In genomic region chr12:55926738-55927587, GRCh38 we compare ENCODE assay signal across 8 cellular contexts. TPM values are rescaled to one million over a fixed set of nuclear protein-coding genes. Genes with fewer than 3 reads are reported as not detected.
A peak's percentile ranks its signal among the peaks of the same experiment; 100 is the strongest.
DNase-seq lines count a peak whose midpoint lies in the region; ATAC-seq and TF ChIP-seq lines count a peak whose summit lies in the region.

No MANE protein-coding gene starts in this region.

- H3K27me3 Mint-ChIP-seq in CD4-positive, CD25-positive, alpha-beta regulatory T cell: peaks cover 28% of the 10 kb centered on the region
- no peaks in the 10 kb centered on the region for H3K27me3 Mint-ChIP-seq in activated CD4-positive, alpha-beta memory T cell treated with anti-CD3 and anti-CD28 coated beads for 36 hours

- TF ChIP-seq CTCF in lower lobe of right lung (IDR thresholded peaks at IDR 0.05): peak; percentile 61

- peaks cover 28 to 62% (median 45%) of the 10 kb centered on the region in 4 donors for H3K4me1 Mint-ChIP-seq in CD4-positive, CD25-positive, alpha-beta regulatory T cell
- H3K4me1 Mint-ChIP-seq in activated CD4-positive, alpha-beta memory T cell treated with anti-CD3 and anti-CD28 coated beads for 36 hours (ENCODE audit: low read depth): peaks cover 43% of the 10 kb centered on the region

- POLR2A ChIA-PET in activated CD4-positive, alpha-beta memory T cell treated with anti-CD3 and anti-CD28 coated beads for 36 hours (lab: Charles Lee): interaction anchor here (0.9 to 4.3 kb wide), 10 partner anchors 9 to 197 kb away, joined by 3 to 27 read pairs (median 7); partner anchors contain the start of genes CD63, DNAJC14, ORMDL2 and RAB5B

- peak overlapping the region; percentile 92 for H3K27ac ChIP-seq in CD4-positive, CD25-positive, alpha-beta regulatory T cell (ENCODE audit: insufficient read depth, low read length, poor library complexity, severe bottlenecking)
- H3K27ac ChIP-seq in duodenal mucosa (ENCODE audit: low read depth, low read length): peak overlapping the region; percentile 98
- peak overlapping the region; percentile 98 for H3K27ac ChIP-seq in lower lobe of right lung

- CTCF ChIA-PET in activated CD4-positive, alpha-beta memory T cell treated with anti-CD3 and anti-CD28 coated beads for 36 hours (lab: Charles Lee): interaction anchor here (0.6 to 9.8 kb wide), 16 partner anchors 9 to 201 kb away, joined by 3 to 87 read pairs (median 4); partner anchors contain the start of genes DNAJC14, ESYT1, MMP19 and ORMDL2

- H3K9ac ChIP-seq in duodenal mucosa (ENCODE audit: low read depth in 1 of 2, low read length in 2 of 2): peak overlapping the region; percentile 98 to 100

- peak; percentile 86 to 98 (median 87) for DNase-seq in CD4-positive, CD25-positive, alpha-beta regulatory T cell
- DNase-seq in NCI-H82 (lab: John Stamatoyannopoulos, UW) (peak; percentile 95), lower lobe of right lung (peak; percentile 90)
- peak; percentile 96 for DNase-seq in activated CD4-positive, alpha-beta memory T cell treated with anti-CD3 and anti-CD28 coated beads for 36 hours
- peak; percentile 74 to 79 (median 79) for DNase-seq in stimulated activated CD4-positive, alpha-beta T cell treated with anti-CD3 and anti-CD28 coated beads, TNF-alpha, amount 100 ng/mL, for 1 hour (ENCODE audit: low read depth in 3 of 3, low spot score in 1 of 3)

- H3K27ac Mint-ChIP-seq in CD4-positive, CD25-positive, alpha-beta regulatory T cell: peak overlapping the region; percentile 97 to 98 (median 97)
- peak overlapping the region; percentile 98 for H3K27ac Mint-ChIP-seq in activated CD4-positive, alpha-beta memory T cell treated with anti-CD3 and anti-CD28 coated beads for 36 hours

- peaks cover 17% of the 10 kb centered on the region for H3K36me3 ChIP-seq in CD4-positive, CD25-positive, alpha-beta regulatory T cell (ENCODE audit: control insufficient read depth, insufficient read depth, low read length)
- peaks cover 0 to 20% of the 10 kb centered on the region in 2 donors for H3K36me3 ChIP-seq in duodenal mucosa (ENCODE audit: control insufficient read depth in 1 of 2, insufficient read depth in 2 of 2, low read length in 2 of 2)
- H3K36me3 ChIP-seq in lower lobe of right lung: peaks cover 23% of the 10 kb centered on the region

- H3K9me3 ChIP-seq in CD4-positive, CD25-positive, alpha-beta regulatory T cell (ENCODE audit: control insufficient read depth in 2 of 2, low read length in 2 of 2): no peaks in the 10 kb centered on the region
- H3K9me3 ChIP-seq in duodenal mucosa (ENCODE audit: control insufficient read depth in 1 of 2, low read length in 2 of 2) (no peaks in the 10 kb centered on the region), lower lobe of right lung (no peaks in the 10 kb centered on the region)

- peak; percentile 40 to 45 for ATAC-seq in CD4-positive, CD25-positive, alpha-beta regulatory T cell (ENCODE audit: low read depth in 2 of 2)
- peak; percentile 43 for ATAC-seq in GM19397 (IDR thresholded peaks at IDR 0.05; ENCODE audit: unreplicated experiment)
- peak; percentile 34 for ATAC-seq in HG03571 (IDR thresholded peaks at IDR 0.05; ENCODE audit: unreplicated experiment)
- peak; percentile 89 to 93 for ATAC-seq in lower lobe of right lung

- peaks cover 55% of the 10 kb centered on the region for H3K4me1 ChIP-seq in CD4-positive, CD25-positive, alpha-beta regulatory T cell (ENCODE audit: control insufficient read depth, insufficient read depth, low read length, poor library complexity, severe bottlenecking)
- H3K4me1 ChIP-seq in duodenal mucosa (ENCODE audit: control insufficient read depth in 1 of 2, insufficient read depth in 2 of 2, low read length in 2 of 2) (peaks cover 33 to 39% of the 10 kb centered on the region in 2 donors), lower lobe of right lung (peaks cover 52% of the 10 kb centered on the region)

- peak overlapping the region; percentile 90 to 100 (median 98) for H3K4me3 Mint-ChIP-seq in CD4-positive, CD25-positive, alpha-beta regulatory T cell
- H3K4me3 Mint-ChIP-seq in activated CD4-positive, alpha-beta memory T cell treated with anti-CD3 and anti-CD28 coated beads for 36 hours: peak overlapping the region; percentile 96

- H3K36me3 Mint-ChIP-seq in CD4-positive, CD25-positive, alpha-beta regulatory T cell: peaks cover 25% of the 10 kb centered on the region
- H3K36me3 Mint-ChIP-seq in activated CD4-positive, alpha-beta memory T cell treated with anti-CD3 and anti-CD28 coated beads for 36 hours: peaks cover 32% of the 10 kb centered on the region

- intact Hi-C loops in activated CD4-positive, alpha-beta memory T cell treated with anti-CD3 and anti-CD28 coated beads for 36 hours (cut with micrococcal nuclease): loop anchor here (1.0 kb wide), 1 partner anchor 98 kb away; the partner anchor contains the start of gene DNAJC14
- intact Hi-C loops in lower lobe of right lung (cut with DNase I): no loop called here

- H3K4me3 ChIP-seq in CD4-positive, CD25-positive, alpha-beta regulatory T cell (ENCODE audit: low read depth, low read length): peak overlapping the region; percentile 94
- H3K4me3 ChIP-seq in duodenal mucosa (ENCODE audit: low read depth in 1 of 2, low read length in 2 of 2): peak overlapping the region; percentile 93 to 100
- peak overlapping the region; percentile 86 for H3K4me3 ChIP-seq in lower lobe of right lung

- no peaks in the 10 kb centered on the region for H3K27me3 ChIP-seq in CD4-positive, CD25-positive, alpha-beta regulatory T cell (ENCODE audit: control insufficient read depth, insufficient read depth, low read length)
- H3K27me3 ChIP-seq in duodenal mucosa (ENCODE audit: control insufficient read depth in 1 of 2, insufficient read depth in 2 of 2, low read length in 2 of 2) (no peaks in the 10 kb centered on the region), lower lobe of right lung (ENCODE audit: low read depth) (no peaks in the 10 kb centered on the region)

- peaks cover 0 to 4% (median 0%) of the 10 kb centered on the region in 7 donors for H3K9me3 Mint-ChIP-seq in CD4-positive, CD25-positive, alpha-beta regulatory T cell
- H3K9me3 Mint-ChIP-seq in activated CD4-positive, alpha-beta memory T cell treated with anti-CD3 and anti-CD28 coated beads for 36 hours: no peaks in the 10 kb centered on the region

RNA-seq across cellular contexts. Expression of gene PYM1, which starts 0.7 kb away (rescaled TPM):
- 34.0 TPM for total RNA-seq in CD4-positive, CD25-positive, alpha-beta regulatory T cell
- polyA plus RNA-seq in CD4-positive, CD25-positive, alpha-beta regulatory T cell: 100 to 1,000 TPM in 3 of 4 donors, 10 to 100 TPM in 1; 99.3 to 123 (median 114) TPM
- 10 to 100 TPM; 31.6 to 33.0 TPM for total RNA-seq in activated CD4-positive, alpha-beta memory T cell treated with anti-CD3 and anti-CD28 coated beads for 36 hours
- total RNA-seq in lower lobe of right lung: 28.9 TPM

RNA-seq across cellular contexts. Expression of gene DGKA, which starts 4.0 kb away (rescaled TPM):
- total RNA-seq in CD4-positive, CD25-positive, alpha-beta regulatory T cell: 1,086 TPM
- 100 to 1,000 TPM; 225 to 284 (median 253) TPM for polyA plus RNA-seq in CD4-positive, CD25-positive, alpha-beta regulatory T cell
- total RNA-seq in activated CD4-positive, alpha-beta memory T cell treated with anti-CD3 and anti-CD28 coated beads for 36 hours: 100 to 1,000 TPM; 348 to 383 TPM
- 35.3 TPM for total RNA-seq in lower lobe of right lung

RNA-seq across cellular contexts. Expression of gene PMEL, which starts 38.9 kb away (rescaled TPM):
- total RNA-seq in CD4-positive, CD25-positive, alpha-beta regulatory T cell: 0.69 TPM
- under 1 TPM in 3 of 4 donors, not detected in 1; 0.52 to 0.86 (median 0.57) TPM for polyA plus RNA-seq in CD4-positive, CD25-positive, alpha-beta regulatory T cell
- 1 to 10 TPM in 1 of 2 experiments, under 1 TPM in 1; 0.94 to 1.5 TPM for total RNA-seq in activated CD4-positive, alpha-beta memory T cell treated with anti-CD3 and anti-CD28 coated beads for 36 hours
- 1.2 TPM for total RNA-seq in lower lobe of right lung

RNA-seq across cellular contexts. Expression of gene CDK2, which starts 39.7 kb away (rescaled TPM):
- 28.0 TPM for total RNA-seq in CD4-positive, CD25-positive, alpha-beta regulatory T cell
- polyA plus RNA-seq in CD4-positive, CD25-positive, alpha-beta regulatory T cell: 10 to 100 TPM in 2 of 4 donors, 1 to 10 TPM in 2; 8.4 to 12.6 (median 10.0) TPM
- total RNA-seq in activated CD4-positive, alpha-beta memory T cell treated with anti-CD3 and anti-CD28 coated beads for 36 hours: 100 to 1,000 TPM; 121 to 127 TPM
- 22.2 TPM for total RNA-seq in lower lobe of right lung

RNA-seq across cellular contexts. Expression of gene RAB5B, which starts 46.9 kb away (rescaled TPM):
- total RNA-seq in CD4-positive, CD25-positive, alpha-beta regulatory T cell: 60.8 TPM
- 10 to 100 TPM; 66.8 to 73.4 (median 68.3) TPM for polyA plus RNA-seq in CD4-positive, CD25-positive, alpha-beta regulatory T cell
- total RNA-seq in activated CD4-positive, alpha-beta memory T cell treated with anti-CD3 and anti-CD28 coated beads for 36 hours: 10 to 100 TPM; 44.8 to 46.4 TPM
- 138 TPM for total RNA-seq in lower lobe of right lung

Comparison
In these comparisons a context has a peak if more than half of its experiments do, and no peak if none do; other contexts are left out.
1. Peak in every context shown above with its lines: DNase-seq, ATAC-seq, H3K4me3 ChIP-seq and H3K27ac ChIP-seq.
2. ATAC-seq: peak in every context shown above with its lines; median percentile 91 in lower lobe of right lung; 43 in GM19397; 42 in CD4-positive, CD25-positive, alpha-beta regulatory T cell; 34 in HG03571.